ENCODE assay signal across 4 cellular contexts in genomic region chr10:95732907-95733306, GRCh38. TPM values are rescaled to one million over a fixed set of nuclear protein-coding genes. Genes with fewer than 3 reads are reported as not detected.
"Had no signal": no experiment of that assay in that cellular context is flagged by ENCODE, and none has a peak within 500 bp of the region (broad histone marks: within the 10 kb centered on the region; RNA-seq: fewer than 3 reads in every experiment).

No MANE protein-coding gene starts in this region.

RNA-seq across cellular contexts. Expression of gene ENTPD1, which starts 23.1 kb away (rescaled TPM):
- total RNA-seq: MCF 10A, NCI-H460, PC-9, RPMI7951 had no signal
